ENCODE assay signal across 22 cellular contexts in the genomic region with DNA sequence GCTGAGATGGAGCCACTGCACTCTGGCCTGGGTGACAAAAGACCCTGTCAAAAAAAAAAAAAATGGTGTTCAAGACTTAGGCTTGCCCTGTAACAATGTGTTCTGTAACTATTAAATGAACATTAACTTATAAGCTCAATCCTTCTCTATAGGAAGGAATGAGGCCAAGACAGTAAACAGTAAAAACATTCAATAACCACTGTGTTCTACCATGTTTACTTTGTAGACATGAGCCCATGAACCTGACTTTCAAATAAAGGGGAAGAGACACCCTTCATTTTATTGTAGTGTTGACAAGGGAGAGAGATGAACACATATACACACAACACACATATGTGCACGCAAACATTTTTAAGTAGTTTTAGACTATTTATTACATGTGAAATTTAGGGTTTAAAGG. TPM values are rescaled to one million over a fixed set of nuclear protein-coding genes. Genes with fewer than 3 reads are reported as not detected.
DNase-seq lines count a peak whose midpoint lies in the region; ATAC-seq, FAIRE-seq and TF ChIP-seq lines count a peak whose summit lies in the region.
"Had no signal": no experiment of that assay in that cellular context is flagged by ENCODE, and none has a peak within 500 bp of the region (broad histone marks: within the 10 kb centered on the region; RNA-seq: fewer than 3 reads in every experiment).

No MANE protein-coding gene starts in this region.

- no peaks in the 10 kb centered on the region for H3K36me3 Mint-ChIP-seq in stimulated activated effector memory CD8-positive, alpha-beta T cell treated with anti-CD3 and anti-CD28 coated beads, Interleukin-12 subunit alpha, Interleukin-12 subunit beta, amount 100 ng/mL, for 72 hours
- H3K36me3 Mint-ChIP-seq: CD8-positive, alpha-beta T cell had no signal

- no peak for TF ChIP-seq RAD21 in HepG2 (CRISPR knock-in tag; IDR thresholded peaks at IDR 0.05)

- FAIRE-seq in HepG2 (lab: Jason Lieb, UNC) = no peak
- FAIRE-seq: A204.1, D721Med, G401.6, GM12891, GM19239 had no signal

- TF ChIP-seq CTCF in 22Rv1 (IDR thresholded peaks at IDR 0.05) = no peak
- no peak for TF ChIP-seq CTCF in LNCaP clone FGC (IDR thresholded peaks at IDR 0.05; ENCODE audit: control insufficient read depth, extremely low read depth, insufficient read depth)
- no peak for TF ChIP-seq CTCF in HepG2 (CRISPR knock-in tag; IDR thresholded peaks at IDR 0.05)

- TF ChIP-seq EP300 in HepG2 (IDR thresholded peaks at IDR 0.05; ENCODE audit: low read depth in 2 of 2, low read length in 2 of 2) = no peak
- TF ChIP-seq EP300 in HepG2 (CRISPR knock-in tag; IDR thresholded peaks at IDR 0.05; ENCODE audit: borderline replicate concordance) = no peak

- DNase-seq in LNCaP clone FGC (ENCODE audit: low read depth) = peak; percentile 99
- no peak for DNase-seq in HepG2 (ENCODE audit: low spot score)
- no peak for DNase-seq in NCI-H2081 treated with DMSO at 0.1 percent for 48 hours (lab: John Stamatoyannopoulos, UW)
- no peak for DNase-seq in stimulated activated effector memory CD8-positive, alpha-beta T cell treated with anti-CD3 and anti-CD28 coated beads, Interleukin-12 subunit alpha, Interleukin-12 subunit beta, amount 100 ng/mL, for 72 hours (ENCODE audit: low spot score in 2 of 2)
- DNase-seq: 8988T; ACHN; BE2C; C1 segment of cervical spinal cord; Caco-2; Calu3; CD4-positive, alpha-beta T cell; CD8-positive, alpha-beta T cell; DMS79 treated with DMSO at 0.1 percent for 48 hours; GF-D8 had no signal

- H3K4me3 Mint-ChIP-seq in stimulated activated effector memory CD8-positive, alpha-beta T cell treated with anti-CD3 and anti-CD28 coated beads, Interleukin-12 subunit alpha, Interleukin-12 subunit beta, amount 100 ng/mL, for 72 hours = no peak overlapping the region
- H3K4me3 Mint-ChIP-seq: CD4-positive, alpha-beta T cell; CD8-positive, alpha-beta T cell had no signal

- CTCF ChIA-PET in HepG2 (lab: Yijun Ruan, JAX; ENCODE audit: low intra/inter-chr PET ratio, low total read pairs) = no interaction called here

- no peak overlapping the region for H3K27ac Mint-ChIP-seq in stimulated activated effector memory CD8-positive, alpha-beta T cell treated with anti-CD3 and anti-CD28 coated beads, Interleukin-12 subunit alpha, Interleukin-12 subunit beta, amount 100 ng/mL, for 72 hours
- H3K27ac Mint-ChIP-seq: CD4-positive, alpha-beta T cell; CD8-positive, alpha-beta T cell had no signal

- WGBS in HepG2 (ENCODE audit: low lambda C conversion rate) = 92% methylated on average over 1 of the region's 1 CpG

- H3K9me3 Mint-ChIP-seq in stimulated activated effector memory CD8-positive, alpha-beta T cell treated with anti-CD3 and anti-CD28 coated beads, Interleukin-12 subunit alpha, Interleukin-12 subunit beta, amount 100 ng/mL, for 72 hours = no peaks in the 10 kb centered on the region
- H3K9me3 Mint-ChIP-seq: CD4-positive, alpha-beta T cell; CD8-positive, alpha-beta T cell had no signal

- no peaks in the 10 kb centered on the region for H3K27me3 ChIP-seq in HepG2 (ENCODE audit: control insufficient read depth in 1 of 2, insufficient read depth in 2 of 2, low read length in 2 of 2)
- H3K27me3 ChIP-seq: BE2C, BLaER1 had no signal

- intact Hi-C loops in HepG2 (cut with micrococcal nuclease; ENCODE audit: unreplicated experiment) = no loop called here

- H2AFZ ChIP-seq in HepG2 (ENCODE audit: low read length) = no peak overlapping the region

- no peaks in the 10 kb centered on the region for H3K79me2 ChIP-seq in HepG2 (ENCODE audit: insufficient read depth, low read length)

- no peaks in the 10 kb centered on the region for H4K20me1 ChIP-seq in HepG2 (ENCODE audit: insufficient read depth, low read length)
- H4K20me1 ChIP-seq: BLaER1 had no signal

- H3K27ac ChIP-seq in 22Rv1 = peak overlapping the region; percentile 79
- H3K27ac ChIP-seq in HepG2 (ENCODE audit: extremely low read length, insufficient read depth, low read length) = no peak overlapping the region
- H3K27ac ChIP-seq: BLaER1 had no signal

- no peaks in the 10 kb centered on the region for H3K9me3 ChIP-seq in HepG2 (ENCODE audit: low read length)
- H3K9me3 ChIP-seq: BE2C, BLaER1, Caco-2 had no signal

- no peaks in the 10 kb centered on the region for H3K4me1 Mint-ChIP-seq in stimulated activated effector memory CD8-positive, alpha-beta T cell treated with anti-CD3 and anti-CD28 coated beads, Interleukin-12 subunit alpha, Interleukin-12 subunit beta, amount 100 ng/mL, for 72 hours

- peaks cover 15% of the 10 kb centered on the region for H3K4me1 ChIP-seq in HepG2 (ENCODE audit: insufficient read depth, low read length)
- H3K4me1 ChIP-seq: BE2C, Caco-2 had no signal

- H3K9ac ChIP-seq in HepG2 (ENCODE audit: insufficient read depth, low read depth, low read length) = no peak overlapping the region
- H3K9ac ChIP-seq: BLaER1 had no signal

- H3K4me3 ChIP-seq in LNCaP clone FGC (ENCODE audit: low read depth, low read length) (no peak overlapping the region), HepG2 (replicated peaks in 1 of 3; ENCODE audit: insufficient read depth in 1 of 3, low read depth in 2 of 3, low read length in 3 of 3) (no peak overlapping the region)
- H3K4me3 ChIP-seq: BLaER1 had no signal

- no peaks in the 10 kb centered on the region for H3K36me3 ChIP-seq in HepG2 (replicated peaks in 1 of 2; ENCODE audit: control insufficient read depth in 1 of 2, insufficient read depth in 2 of 2, low read length in 2 of 2)
- H3K36me3 ChIP-seq: BE2C, BLaER1 had no signal

- in situ Hi-C loops in HepG2 (cut with HindIII; ENCODE audit: extremely low pct_ligation_motif_present, low pct_unique_long_range_greater_than_20kb) = no loop called here

- no peak overlapping the region for H3K4me2 ChIP-seq in HepG2 (ENCODE audit: low read depth, low read length)
- H3K4me2 ChIP-seq: BLaER1 had no signal

- no peak for TF ChIP-seq POLR2A in HepG2 (IDR thresholded peaks at IDR 0.05; ENCODE audit: insufficient read depth in 1 of 2, low read depth in 2 of 2, low read length in 2 of 2)

- BruUV-seq in HepG2 (replicated peaks; lab: Mats Ljungman, UMichigan) = no TSS peak

- ATAC-seq in HepG2 = no peak
- ATAC-seq in GM19463 (IDR thresholded peaks at IDR 0.05; ENCODE audit: unreplicated experiment) = no peak
- ATAC-seq in stimulated activated effector memory CD8-positive, alpha-beta T cell treated with anti-CD3 and anti-CD28 coated beads, Interleukin-12 subunit alpha, Interleukin-12 subunit beta, amount 100 ng/mL, for 72 hours = no peak
- ATAC-seq: CD8-positive, alpha-beta T cell had no signal

- POLR2A ChIA-PET in HepG2 (lab: Yijun Ruan, JAX) = no interaction called here

TF ChIP-seq in HepG2, 621 proteins besides CTCF, POLR2A, EP300 and RAD21 (continues in another document):
- no peak for TF ChIP-seq BRF2 (CRISPR knock-in tag; IDR thresholded peaks at IDR 0.05)

RNA-seq across cellular contexts. Expression of gene RASSF3, which starts 20.1 kb away (rescaled TPM):
- 16.0 and 21.3 TPM in 2 replicates for total RNA-seq in HepG2 (2016; rRNA removed; fragmentation: Illumina TruSeq; extraction: Trizol)
- total RNA-seq in HepG2 (2016; cell fraction: cytosol; rRNA removed; fragmentation: Illumina TruSeq; extraction: Trizol; ENCODE audit: low read depth) = 6.2 and 7.7 TPM in 2 replicates
- total RNA-seq in HepG2 (2016; cell fraction: insoluble cytoplasmic fraction; rRNA removed; fragmentation: Illumina TruSeq; extraction: Trizol) = 13.2 and 20.1 TPM in 2 replicates
- total RNA-seq in HepG2 (2016; cell fraction: membrane; rRNA removed; fragmentation: Illumina TruSeq; extraction: Trizol) = 25.5 and 26.0 TPM in 2 replicates
- total RNA-seq in HepG2 (2016; cell fraction: nucleus; rRNA removed; fragmentation: Illumina TruSeq; extraction: Trizol) = 9.1 and 10.8 TPM in 2 replicates
- polyA plus RNA-seq in HepG2 (2011; rRNA removed) = 15.4 and 15.5 TPM in 2 replicates
- 9.8 and 10.9 TPM in 2 replicates for polyA plus RNA-seq in HepG2 (2011; cell fraction: cytosol; rRNA removed)
- 3.9 and 5.1 TPM in 2 replicates for polyA plus RNA-seq in HepG2 (2011; cell fraction: nucleus; rRNA removed)
- 7.1 and 11.1 TPM in 2 replicates for polyA plus RNA-seq in HepG2 (2012)
- 3.6 and 3.9 TPM in 2 replicates for polyA plus RNA-seq in HepG2 (2016; cell fraction: cytosol; fragmentation: Illumina TruSeq; extraction: Trizol; ENCODE audit: low read depth)
- 19.9 and 21.9 TPM in 2 replicates for polyA plus RNA-seq in HepG2 (2016; cell fraction: insoluble cytoplasmic fraction; fragmentation: Illumina TruSeq; extraction: Trizol; ENCODE audit: low read depth)
- 16.4 and 17.1 TPM in 2 replicates for polyA plus RNA-seq in HepG2 (2016; cell fraction: membrane; fragmentation: Illumina TruSeq; extraction: Trizol; ENCODE audit: low read depth)
- polyA plus RNA-seq in HepG2 (2016; cell fraction: nucleus; fragmentation: Illumina TruSeq; extraction: Trizol; ENCODE audit: insufficient read depth, low read depth) = 13.2 and 13.5 TPM in 2 replicates
- polyA minus RNA-seq in HepG2 (2011; rRNA and poly(A)+ RNA removed; ENCODE audit: low replicate concordance) = 37.6 and 54.4 TPM in 2 replicates
- polyA minus RNA-seq in HepG2 (2011; cell fraction: cytosol; rRNA and poly(A)+ RNA removed) = 13.6 and 15.4 TPM in 2 replicates
- 9.4 and 9.9 TPM in 2 replicates for polyA minus RNA-seq in HepG2 (2011; cell fraction: nucleus; rRNA and poly(A)+ RNA removed)
